ENCODE assay signal across 12 cellular contexts in the genomic region with DNA sequence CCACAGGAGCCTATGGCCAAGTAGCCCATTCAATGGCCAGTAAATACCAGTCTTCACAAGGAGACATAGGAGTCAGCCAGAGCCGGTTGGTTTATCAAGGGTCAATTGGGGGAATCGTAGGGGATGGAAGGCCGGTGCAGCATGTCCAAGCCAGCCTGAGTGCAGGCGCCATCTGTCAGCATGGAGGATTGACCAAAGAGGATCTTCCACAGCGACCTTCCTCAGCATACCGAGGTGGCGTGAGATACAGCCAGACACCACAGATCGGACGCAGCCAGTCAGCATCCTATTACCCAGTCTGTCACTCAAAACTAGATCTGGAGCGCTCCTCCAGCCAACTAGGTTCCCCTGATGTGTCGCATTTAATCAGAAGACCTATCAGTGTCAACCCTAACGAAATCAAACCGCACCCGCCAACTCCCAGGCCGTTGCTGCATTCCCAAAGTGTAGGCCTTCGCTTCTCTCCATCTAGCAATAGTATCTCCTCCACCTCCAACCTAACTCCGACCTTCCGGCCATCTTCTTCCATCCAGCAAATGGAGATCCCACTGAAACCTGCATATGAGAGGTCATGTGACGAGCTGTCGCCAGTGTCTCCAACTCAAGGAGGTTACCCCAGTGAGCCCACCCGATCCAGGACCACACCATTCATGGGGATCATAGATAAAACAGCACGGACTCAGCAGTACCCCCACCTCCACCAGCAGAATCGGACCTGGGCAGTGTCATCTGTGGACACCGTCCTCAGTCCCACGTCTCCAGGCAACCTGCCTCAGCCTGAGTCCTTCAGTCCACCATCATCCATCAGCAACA. TPM values are rescaled to one million over a fixed set of nuclear protein-coding genes. Genes with fewer than 3 reads are reported as not detected.
"Had no signal": no experiment of that assay in that cellular context is flagged by ENCODE, and none has a peak within 500 bp of the region (broad histone marks: within the 10 kb centered on the region; RNA-seq: fewer than 3 reads in every experiment).

No MANE protein-coding gene starts in this region.

- H3K9ac ChIP-seq: neural progenitor cell had no signal

- H3K27ac ChIP-seq: epithelial cell of prostate, gastrocnemius medialis, hepatocyte, neural progenitor cell, thoracic aorta, uterus had no signal

- H3K9me3 Mint-ChIP-seq: activated T-helper 2 cell treated with anti-CD3 and anti-CD28 coated beads, Interferon-gamma antibody, Interleukin-2, Interleukin-4, amounts not matched to agents 10 μg/mL and 5 μg/mL and 100 μg/mL, durations not matched to agents 14 hours and 24 hours and 36 hours; neural progenitor cell; stimulated activated naive CD8-positive, alpha-beta T cell treated with anti-CD3 and anti-CD28 coated beads, Interleukin-15, amount 100 ng/mL, for 72 hours had no signal

- H3K79me2 ChIP-seq: hepatocyte had no signal

- H3K9me3 ChIP-seq: gastrocnemius medialis, thoracic aorta, uterus had no signal

- H3K4me1 ChIP-seq: uterus had no signal

- H3K27ac Mint-ChIP-seq: neural progenitor cell had no signal

- H3K4me2 ChIP-seq: hepatocyte, neural progenitor cell had no signal

- H3K4me3 Mint-ChIP-seq: neural progenitor cell had no signal

- H3K36me3 ChIP-seq: gastrocnemius medialis, neural progenitor cell, uterus had no signal

- H3K27me3 ChIP-seq: gastrocnemius medialis, hepatocyte, neural progenitor cell, uterus had no signal

- H3K27me3 Mint-ChIP-seq: stimulated activated naive CD8-positive, alpha-beta T cell treated with anti-CD3 and anti-CD28 coated beads, Interleukin-15, amount 100 ng/mL, for 72 hours had no signal

- H3K4me3 ChIP-seq: gastrocnemius medialis, hepatocyte, neural progenitor cell, thoracic aorta, uterus had no signal

- DNase-seq: activated T-cell treated with anti-CD3 and anti-CD28 coated beads for 4 hours; gastrocnemius medialis; left ventricle myocardium superior; retina; stimulated activated CD4-positive, alpha-beta T cell treated with anti-CD3 and anti-CD28 coated beads, Interleukin-4, amount 100 ng/mL, for 24 hours; stimulated activated naive CD8-positive, alpha-beta T cell treated with anti-CD3 and anti-CD28 coated beads, Interleukin-15, amount 100 ng/mL, for 72 hours; uterus had no signal

- ATAC-seq: gastrocnemius medialis had no signal

RNA-seq across cellular contexts. Expression of a gene that starts 55.8 kb away (rescaled TPM):
- total RNA-seq: activated T-helper 2 cell treated with anti-CD3 and anti-CD28 coated beads, Interferon-gamma antibody, Interleukin-2, Interleukin-4, amounts not matched to agents 10 μg/mL and 5 μg/mL and 100 μg/mL, durations not matched to agents 14 hours and 24 hours and 36 hours had no signal
